8 cellular contexts compared by ENCODE assay signal in genomic region chr19:55647732-55648656, GRCh38. TPM values are rescaled to one million over a fixed set of nuclear protein-coding genes. Genes with fewer than 3 reads are reported as not detected.
A peak's percentile ranks its signal among the peaks of the same experiment; 100 is the strongest.
DNase-seq lines count a peak whose midpoint lies in the region; ATAC-seq and TF ChIP-seq lines count a peak whose summit lies in the region.

Gene CCDC106, plus strand, starts transcription at chr19:55648212. Its CDS starts 835 bp downstream, at chr19:55649047.

- H3K9me2 ChIP-seq in OCI-LY7 (ENCODE audit: insufficient read depth, low read length): no peaks in the 10 kb centered on the region

- POLR2A ChIA-PET in OCI-LY7 (lab: Charles Lee): interaction anchor here (0.6 to 1.1 kb wide), 3 partner anchors 48 to 397 kb away, joined by 3 read pairs; partner anchors contain the start of gene FIZ1

- H3K9me3 ChIP-seq in OCI-LY7 (ENCODE audit: low read length): no peaks in the 10 kb centered on the region
- H3K9me3 ChIP-seq in neuronal stem cell (replicated peaks in 1 of 2; ENCODE audit: control insufficient read depth in 2 of 2, insufficient read depth in 1 of 2, low read depth in 1 of 2, low read length in 2 of 2): no peaks in the 10 kb centered on the region

- peak; percentile 65 for DNase-seq in EH (ENCODE audit: low read depth)
- peak; percentile 45 for DNase-seq in HPDE6-E6E7 (ENCODE audit: extremely low spot score)
- DNase-seq in OCI-LY7 (ENCODE audit: low spot score): peak; percentile 85
- peak; percentile 54 for DNase-seq in activated naive CD8-positive, alpha-beta T cell treated with anti-CD3 and anti-CD28 coated beads, Interleukin-2, amount 50 U/mL, for 24 hours
- DNase-seq in glutamatergic neuron: peak; percentile 81
- peak; percentile 71 for DNase-seq in neuronal stem cell (ENCODE audit: low spot score)

- H2BK12ac ChIP-seq in neuronal stem cell (ENCODE audit: low read length): peak within 1 kb of the TSS; percentile 94

- H4K91ac ChIP-seq in neuronal stem cell (ENCODE audit: low read depth, low read length, poor library complexity): no peak within 1 kb of the TSS

- peak within 1 kb of the TSS; percentile 44 for H2BK5ac ChIP-seq in neuronal stem cell (ENCODE audit: low read length)

- H3K4ac ChIP-seq in neuronal stem cell (ENCODE audit: low read length): peak within 1 kb of the TSS; percentile 93

- peaks cover 44% of the 10 kb centered on the region for H3K79me2 ChIP-seq in OCI-LY7 (ENCODE audit: insufficient read depth, low read depth, low read length)

- H3K27ac ChIP-seq in OCI-LY7 (ENCODE audit: low read depth, low read length, poor library complexity, severe bottlenecking): peak within 1 kb of the TSS; percentile 90
- H3K27ac ChIP-seq in neuronal stem cell (replicated peaks; ENCODE audit: low read length): peak within 1 kb of the TSS; percentile 75

- no CpG with 5 or more reads among the region's 89 CpGs for WGBS in neuronal stem cell (ENCODE audit: extremely low coverage in 2 of 2, insufficient read length in 2 of 2, insufficient replicate concordance in 1 of 2), 2 donors

- no TSS peak for BruUV-seq in OCI-LY7 (replicated peaks; lab: Mats Ljungman, UMichigan)

- H3K4me3 Mint-ChIP-seq in activated naive CD8-positive, alpha-beta T cell treated with anti-CD3 and anti-CD28 coated beads, Interleukin-2, amount 50 U/mL, for 24 hours: peak within 1 kb of the TSS; percentile 81
- peak within 1 kb of the TSS; percentile 91 for H3K4me3 Mint-ChIP-seq in glutamatergic neuron (ENCODE audit: unreplicated experiment)

- H3K27me3 Mint-ChIP-seq in activated naive CD8-positive, alpha-beta T cell treated with anti-CD3 and anti-CD28 coated beads, Interleukin-2, amount 50 U/mL, for 24 hours: peaks cover 1% of the 10 kb centered on the region
- peaks cover 12% of the 10 kb centered on the region for H3K27me3 Mint-ChIP-seq in glutamatergic neuron (ENCODE audit: unreplicated experiment)

- peak; percentile 1 for ATAC-seq in activated naive CD8-positive, alpha-beta T cell treated with anti-CD3 and anti-CD28 coated beads, Interleukin-2, amount 50 U/mL, for 24 hours
- ATAC-seq in HG02852 (IDR thresholded peaks at IDR 0.05; ENCODE audit: unreplicated experiment) (no peak), GM21576 (IDR thresholded peaks at IDR 0.05; ENCODE audit: unreplicated experiment) (no peak)

- peak within 1 kb of the TSS; percentile 99 for H2AK5ac ChIP-seq in neuronal stem cell (ENCODE audit: low read depth, low read length)

- no peak for TF ChIP-seq CTCF in OCI-LY7 (conservative IDR thresholded peaks at IDR 0.05; ENCODE audit: low read length)
- TF ChIP-seq CTCF in glutamatergic neuron (IDR thresholded peaks at IDR 0.05; ENCODE audit: partially characterized antibody, unreplicated experiment): no peak

- CTCF ChIA-PET in OCI-LY7 (lab: Charles Lee; ENCODE audit: unreplicated experiment): interaction anchor here (0.6 to 1.0 kb wide), 2 partner anchors 15 to 294 kb away, joined by 3 read pairs; no protein-coding TSS in a partner anchor

- intact Hi-C loops in OCI-LY7 (cut with micrococcal nuclease; ENCODE audit: unreplicated experiment): no loop called here

- H3K36me3 Mint-ChIP-seq in activated naive CD8-positive, alpha-beta T cell treated with anti-CD3 and anti-CD28 coated beads, Interleukin-2, amount 50 U/mL, for 24 hours (ENCODE audit: low read depth): peaks cover 32% of the 10 kb centered on the region
- H3K36me3 Mint-ChIP-seq in glutamatergic neuron (ENCODE audit: unreplicated experiment): no peaks in the 10 kb centered on the region

- H3K14ac ChIP-seq in neuronal stem cell (ENCODE audit: low read length): peak within 1 kb of the TSS; percentile 97

- peaks cover 26% of the 10 kb centered on the region for H3K79me1 ChIP-seq in neuronal stem cell (ENCODE audit: low read depth, low read length)

- H3K23ac ChIP-seq in neuronal stem cell (ENCODE audit: low read depth, low read length, poor library complexity): peak within 1 kb of the TSS; percentile 91

- peaks cover 64% of the 10 kb centered on the region for H3K4me1 Mint-ChIP-seq in activated naive CD8-positive, alpha-beta T cell treated with anti-CD3 and anti-CD28 coated beads, Interleukin-2, amount 50 U/mL, for 24 hours
- peaks cover 12% of the 10 kb centered on the region for H3K4me1 Mint-ChIP-seq in glutamatergic neuron (ENCODE audit: low read depth, unreplicated experiment)

- no peaks in the 10 kb centered on the region for H3K9me3 Mint-ChIP-seq in activated naive CD8-positive, alpha-beta T cell treated with anti-CD3 and anti-CD28 coated beads, Interleukin-2, amount 50 U/mL, for 24 hours
- peaks cover 11% of the 10 kb centered on the region for H3K9me3 Mint-ChIP-seq in glutamatergic neuron (ENCODE audit: unreplicated experiment)

- H3K4me2 ChIP-seq in OCI-LY7 (ENCODE audit: low read length): peak within 1 kb of the TSS; percentile 98
- H3K4me2 ChIP-seq in neuronal stem cell (ENCODE audit: insufficient read depth, low read length, poor library complexity, severe bottlenecking): peak within 1 kb of the TSS; percentile 91

- peak within 1 kb of the TSS; percentile 99 for H3K9ac ChIP-seq in neuronal stem cell (ENCODE audit: low read depth, low read length, poor library complexity)

- H3K4me1 ChIP-seq in OCI-LY7 (ENCODE audit: insufficient read depth, low read length, poor library complexity, severe bottlenecking): peaks cover 43% of the 10 kb centered on the region
- H3K4me1 ChIP-seq in neuronal stem cell (ENCODE audit: control insufficient read depth in 2 of 2, insufficient read depth in 1 of 2, low read depth in 1 of 2, low read length in 2 of 2): peaks cover 16 to 19% of the 10 kb centered on the region in 2 donors

- H4K20me1 ChIP-seq in OCI-LY7 (ENCODE audit: insufficient read depth, low read length): no peaks in the 10 kb centered on the region

- H3K18ac ChIP-seq in neuronal stem cell (ENCODE audit: low read length): peak within 1 kb of the TSS; percentile 100

- peak within 1 kb of the TSS; percentile 77 for H3K27ac Mint-ChIP-seq in activated naive CD8-positive, alpha-beta T cell treated with anti-CD3 and anti-CD28 coated beads, Interleukin-2, amount 50 U/mL, for 24 hours
- peak within 1 kb of the TSS; percentile 62 for H3K27ac Mint-ChIP-seq in glutamatergic neuron (ENCODE audit: unreplicated experiment)

- peaks cover 62% of the 10 kb centered on the region for H3K36me3 ChIP-seq in OCI-LY7 (ENCODE audit: insufficient read depth, low read length)
- H3K36me3 ChIP-seq in neuronal stem cell (replicated peaks in 1 of 2; ENCODE audit: control insufficient read depth in 2 of 2, insufficient read depth in 2 of 2, low read length in 2 of 2): peaks cover 29 to 43% of the 10 kb centered on the region in 2 donors

- H2AFZ ChIP-seq in OCI-LY7 (ENCODE audit: low read length): no peak within 1 kb of the TSS
- peak within 1 kb of the TSS; percentile 100 for H2AFZ ChIP-seq in neuronal stem cell (ENCODE audit: low read length)

- H4K8ac ChIP-seq in neuronal stem cell (ENCODE audit: low read depth, low read length): peak within 1 kb of the TSS; percentile 98

- peak within 1 kb of the TSS; percentile 87 for H2BK120ac ChIP-seq in neuronal stem cell (ENCODE audit: low read depth, low read length)

- peak within 1 kb of the TSS; percentile 72 for H3K4me3 ChIP-seq in OCI-LY7 (ENCODE audit: low read depth, low read length, poor library complexity, severe bottlenecking)
- peak within 1 kb of the TSS; percentile 90 for H3K4me3 ChIP-seq in neuronal stem cell (ENCODE audit: low read length in 2 of 2)

- H3K27me3 ChIP-seq in neuronal stem cell (ENCODE audit: control insufficient read depth in 3 of 3, insufficient read depth in 3 of 3, low read depth in 1 of 3, low read length in 3 of 3): no peaks in the 10 kb centered on the region

- H2BK15ac ChIP-seq in neuronal stem cell (ENCODE audit: low read length): peak within 1 kb of the TSS; percentile 92

RNA-seq across cellular contexts. Expression of gene CCDC106, which starts in this region (rescaled TPM):
- 29.4 and 30.1 TPM in 2 replicates for total RNA-seq in OCI-LY7 (2014; rRNA removed; shearing (Covaris generic))
- total RNA-seq in OCI-LY7 (2022): 29.0 and 30.9 TPM in 2 replicates
- 32.1 TPM for total RNA-seq in glutamatergic neuron (ENCODE audit: unreplicated experiment)
- polyA plus RNA-seq in neuronal stem cell (2013, experiment 1 of 2): 19.8 TPM
- 19.8 TPM for polyA plus RNA-seq in neuronal stem cell (2013, experiment 2 of 2)
